In the genomic region with DNA sequence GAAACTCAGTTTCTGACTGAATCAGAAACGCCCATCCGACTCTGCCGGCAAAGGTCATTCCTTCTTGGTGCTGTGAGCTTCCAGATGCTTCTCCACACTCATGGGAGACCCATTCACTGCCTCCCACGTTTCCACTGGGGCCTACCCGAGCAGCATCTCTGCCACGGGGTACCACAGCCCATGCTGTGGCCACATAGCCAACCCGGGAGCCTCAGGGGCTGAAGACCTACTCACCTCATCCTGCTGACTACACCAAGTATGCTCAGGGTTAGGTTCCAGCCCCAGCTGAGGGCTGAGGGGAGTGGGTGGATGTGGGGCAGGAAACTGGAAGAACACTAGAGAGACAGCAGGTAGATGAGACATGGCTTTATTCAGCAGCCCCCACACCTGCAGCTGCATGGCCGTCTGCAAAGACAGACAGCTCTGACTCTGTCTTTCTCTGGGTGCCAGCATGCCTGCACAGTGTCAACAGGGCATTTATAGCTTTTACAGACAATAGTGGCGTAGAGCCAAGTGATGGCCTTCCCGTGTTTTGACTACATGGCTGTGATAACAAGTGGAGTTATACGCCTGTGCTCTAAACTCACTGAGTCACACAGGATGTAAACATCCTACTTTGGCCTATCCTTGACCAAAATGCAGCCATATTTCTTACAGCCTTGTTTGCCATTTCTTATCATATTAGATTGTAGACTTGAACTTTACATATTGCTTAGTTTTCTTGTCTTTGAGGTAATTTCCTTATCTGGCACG, we compare ENCODE assay signal across 1 cellular context.
TF ChIP-seq lines count a peak whose summit lies in the region.

No MANE protein-coding gene starts in this region.

TF ChIP-seq in K562, 482 proteins besides CTCF, POLR2A, EP300 and RAD21 (continues in another document):
- TF ChIP-seq ATF3 (IDR thresholded peaks at IDR 0.05) (peak; percentile 16; the same call in 1 of the 2 replicates), ATF3 (CRISPR knock-in tag; conservative IDR thresholded peaks at IDR 0.05) (no peak), TBL1XR1 (IDR thresholded peaks at IDR 0.05; ENCODE audit: low read length in 2 of 2) (peak in 1 of 2 experiments; percentile 78; a peak in 2 of 4 replicates), ZNF239 (CRISPR knock-in tag; IDR thresholded peaks at IDR 0.05) (peak; percentile 15; the same call in 1 of the 2 replicates), ZNF324 (CRISPR knock-in tag; IDR thresholded peaks at IDR 0.05) (no peak), ZNF134 (CRISPR knock-in tag; conservative IDR thresholded peaks at IDR 0.05) (no peak), CREB3 (tag; conservative IDR thresholded peaks at IDR 0.05; ENCODE audit: low read depth) (0 out of 2 replicates have a peak, but pooled peaks have one; percentile 17), RUNX1 (IDR thresholded peaks at IDR 0.05; ENCODE audit: low read depth) (no peak), YY1 (IDR thresholded peaks at IDR 0.05; ENCODE audit: borderline replicate concordance in 1 of 3, control insufficient read depth in 1 of 3, extremely low read depth in 1 of 3, insufficient read depth in 3 of 3, insufficient read length in 1 of 3, insufficient replicate concordance in 2 of 3, low read depth in 1 of 3, low read length in 2 of 3) (peak in 1 of 3 experiments; percentile 47), ARID1B (IDR thresholded peaks at IDR 0.05) (peak; percentile 58), TAF1 (IDR thresholded peaks at IDR 0.05; ENCODE audit: control insufficient read depth, extremely low read depth, insufficient read depth, low read length, severe bottlenecking) (no peak), CSDE1 (IDR thresholded peaks at IDR 0.05) (no peak), SMAD3 (CRISPR knock-in tag; conservative IDR thresholded peaks at IDR 0.05) (0 out of 2 replicates have a peak, but pooled peaks have one; percentile 27), DPF2 (IDR thresholded peaks at IDR 0.05) (peak; percentile 53; the same call in 1 of the 2 replicates), RBM34 (IDR thresholded peaks at IDR 0.05; ENCODE audit: borderline replicate concordance, insufficient read depth, low read length) (no peak), SMARCA4 (IDR thresholded peaks at IDR 0.05) (no peak; the same call in 1 of the 2 replicates), SMARCE1 (IDR thresholded peaks at IDR 0.05) (0 out of 2 replicates have a peak, but pooled peaks have one; percentile 39), SMAD4 (CRISPR knock-in tag; conservative IDR thresholded peaks at IDR 0.05) (peak; percentile 98), EGR1 (conservative IDR thresholded peaks at IDR 0.05) (0 out of 2 replicates have a peak, but pooled peaks have one; percentile 5), ZNF24 (IDR thresholded peaks at IDR 0.05) (0 out of 2 replicates have a peak, but pooled peaks have one; percentile 35), MEF2D (tag; conservative IDR thresholded peaks at IDR 0.05; ENCODE audit: low read depth) (peak; percentile 75; the same call in 1 of the 2 replicates), JUND (IDR thresholded peaks at IDR 0.05; ENCODE audit: borderline replicate concordance, low read depth, low read length) (no peak; the same call in 1 of the 2 replicates), JUND (tag; IDR thresholded peaks at IDR 0.05; ENCODE audit: borderline replicate concordance, low read depth, low read length) (peak; percentile 73; the same call in 2 of the 3 replicates), NELFE (IDR thresholded peaks at IDR 0.05; ENCODE audit: insufficient read depth, insufficient read length) (no peak), ZNF583 (CRISPR knock-in tag; IDR thresholded peaks at IDR 0.05) (peak; percentile 62; the same call in 1 of the 2 replicates), MEIS2 (IDR thresholded peaks at IDR 0.05; ENCODE audit: partially characterized antibody) (peak; percentile 32), BRCA1 (IDR thresholded peaks at IDR 0.05) (no peak), BRCA1 (CRISPR knock-in tag; IDR thresholded peaks at IDR 0.05) (no peak), ZC3H4 (CRISPR knock-in tag; IDR thresholded peaks at IDR 0.05; ENCODE audit: borderline replicate concordance) (no peak), KDM1A (IDR thresholded peaks at IDR 0.05) (peak; percentile 46 to 54; a peak in 3 of 4 replicates), HDAC3 (IDR thresholded peaks at IDR 0.05; ENCODE audit: borderline replicate concordance, partially characterized antibody) (peak; percentile 62), FOXK2 (conservative IDR thresholded peaks at IDR 0.05 in 1 of 2, IDR thresholded peaks at IDR 0.05 in 1 of 2; ENCODE audit: low read depth in 2 of 2) (peak; percentile 71 to 84), NFIC (IDR thresholded peaks at IDR 0.05) (peak; percentile 94), ZKSCAN8 (CRISPR knock-in tag; IDR thresholded peaks at IDR 0.05) (0 out of 2 replicates have a peak, but pooled peaks have one; percentile 20), EWSR1 (IDR thresholded peaks at IDR 0.05; ENCODE audit: borderline replicate concordance, low read depth, partially characterized antibody) (no peak), ZFP30 (CRISPR knock-in tag; IDR thresholded peaks at IDR 0.05; ENCODE audit: borderline replicate concordance) (no peak), TCF3 (CRISPR knock-in tag; IDR thresholded peaks at IDR 0.05) (no peak; the same call in 1 of the 2 replicates), POLR2AphosphoS5 (IDR thresholded peaks at IDR 0.05; ENCODE audit: control insufficient read depth, insufficient read depth, low read depth, low read length) (peak; percentile 16; the same call in 1 of the 2 replicates), KLF13 (tag; IDR thresholded peaks at IDR 0.05; ENCODE audit: borderline replicate concordance, low read depth) (no peak), ADNP (tag; IDR thresholded peaks at IDR 0.05) (no peak), MAFG (tag; conservative IDR thresholded peaks at IDR 0.05) (peak; percentile 15; the same call in 1 of the 2 replicates), FOSL1 (tag; conservative IDR thresholded peaks at IDR 0.05) (peak; percentile 50), LEF1 (IDR thresholded peaks at IDR 0.05) (0 out of 2 replicates have a peak, but pooled peaks have one; percentile 15), TRIM24 (IDR thresholded peaks at IDR 0.05) (peak in 1 of 2 experiments; percentile 55; a peak in 1 of 4 replicates), ZNF699 (CRISPR knock-in tag; IDR thresholded peaks at IDR 0.05; ENCODE audit: insufficient replicate concordance) (no peak), PTTG1 (tag; IDR thresholded peaks at IDR 0.05; ENCODE audit: low read depth) (peak; percentile 67; the same call in 1 of the 2 replicates), SOX6 (IDR thresholded peaks at IDR 0.05) (peak; percentile 79)
- TF ChIP-seq, protein P1, sequence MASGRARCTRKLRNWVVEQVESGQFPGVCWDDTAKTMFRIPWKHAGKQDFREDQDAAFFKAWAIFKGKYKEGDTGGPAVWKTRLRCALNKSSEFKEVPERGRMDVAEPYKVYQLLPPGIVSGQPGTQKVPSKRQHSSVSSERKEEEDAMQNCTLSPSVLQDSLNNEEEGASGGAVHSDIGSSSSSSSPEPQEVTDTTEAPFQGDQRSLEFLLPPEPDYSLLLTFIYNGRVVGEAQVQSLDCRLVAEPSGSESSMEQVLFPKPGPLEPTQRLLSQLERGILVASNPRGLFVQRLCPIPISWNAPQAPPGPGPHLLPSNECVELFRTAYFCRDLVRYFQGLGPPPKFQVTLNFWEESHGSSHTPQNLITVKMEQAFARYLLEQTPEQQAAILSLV (tag; IDR thresholded peaks at IDR 0.05), result peak; percentile 62
- TF ChIP-seq, protein P2, sequence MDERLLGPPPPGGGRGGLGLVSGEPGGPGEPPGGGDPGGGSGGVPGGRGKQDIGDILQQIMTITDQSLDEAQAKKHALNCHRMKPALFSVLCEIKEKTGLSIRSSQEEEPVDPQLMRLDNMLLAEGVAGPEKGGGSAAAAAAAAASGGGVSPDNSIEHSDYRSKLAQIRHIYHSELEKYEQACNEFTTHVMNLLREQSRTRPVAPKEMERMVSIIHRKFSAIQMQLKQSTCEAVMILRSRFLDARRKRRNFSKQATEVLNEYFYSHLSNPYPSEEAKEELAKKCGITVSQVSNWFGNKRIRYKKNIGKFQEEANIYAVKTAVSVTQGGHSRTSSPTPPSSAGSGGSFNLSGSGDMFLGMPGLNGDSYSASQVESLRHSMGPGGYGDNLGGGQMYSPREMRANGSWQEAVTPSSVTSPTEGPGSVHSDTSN (CRISPR knock-in tag; IDR thresholded peaks at IDR 0.05; ENCODE audit: low read depth), result no peak
- TF ChIP-seq, protein P2 (tag; conservative IDR thresholded peaks at IDR 0.05; ENCODE audit: low read depth), result no peak
- TF ChIP-seq, protein P3, sequence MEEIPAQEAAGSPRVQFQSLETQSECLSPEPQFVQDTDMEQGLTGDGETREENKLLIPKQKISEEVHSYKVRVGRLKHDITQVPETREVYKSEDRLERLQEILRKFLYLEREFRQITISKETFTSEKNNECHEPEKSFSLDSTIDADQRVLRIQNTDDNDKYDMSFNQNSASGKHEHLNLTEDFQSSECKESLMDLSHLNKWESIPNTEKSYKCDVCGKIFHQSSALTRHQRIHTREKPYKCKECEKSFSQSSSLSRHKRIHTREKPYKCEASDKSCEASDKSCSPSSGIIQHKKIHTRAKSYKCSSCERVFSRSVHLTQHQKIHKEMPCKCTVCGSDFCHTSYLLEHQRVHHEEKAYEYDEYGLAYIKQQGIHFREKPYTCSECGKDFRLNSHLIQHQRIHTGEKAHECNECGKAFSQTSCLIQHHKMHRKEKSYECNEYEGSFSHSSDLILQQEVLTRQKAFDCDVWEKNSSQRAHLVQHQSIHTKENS (CRISPR knock-in tag; IDR thresholded peaks at IDR 0.05), result no peak
- TF ChIP-seq, protein P4, sequence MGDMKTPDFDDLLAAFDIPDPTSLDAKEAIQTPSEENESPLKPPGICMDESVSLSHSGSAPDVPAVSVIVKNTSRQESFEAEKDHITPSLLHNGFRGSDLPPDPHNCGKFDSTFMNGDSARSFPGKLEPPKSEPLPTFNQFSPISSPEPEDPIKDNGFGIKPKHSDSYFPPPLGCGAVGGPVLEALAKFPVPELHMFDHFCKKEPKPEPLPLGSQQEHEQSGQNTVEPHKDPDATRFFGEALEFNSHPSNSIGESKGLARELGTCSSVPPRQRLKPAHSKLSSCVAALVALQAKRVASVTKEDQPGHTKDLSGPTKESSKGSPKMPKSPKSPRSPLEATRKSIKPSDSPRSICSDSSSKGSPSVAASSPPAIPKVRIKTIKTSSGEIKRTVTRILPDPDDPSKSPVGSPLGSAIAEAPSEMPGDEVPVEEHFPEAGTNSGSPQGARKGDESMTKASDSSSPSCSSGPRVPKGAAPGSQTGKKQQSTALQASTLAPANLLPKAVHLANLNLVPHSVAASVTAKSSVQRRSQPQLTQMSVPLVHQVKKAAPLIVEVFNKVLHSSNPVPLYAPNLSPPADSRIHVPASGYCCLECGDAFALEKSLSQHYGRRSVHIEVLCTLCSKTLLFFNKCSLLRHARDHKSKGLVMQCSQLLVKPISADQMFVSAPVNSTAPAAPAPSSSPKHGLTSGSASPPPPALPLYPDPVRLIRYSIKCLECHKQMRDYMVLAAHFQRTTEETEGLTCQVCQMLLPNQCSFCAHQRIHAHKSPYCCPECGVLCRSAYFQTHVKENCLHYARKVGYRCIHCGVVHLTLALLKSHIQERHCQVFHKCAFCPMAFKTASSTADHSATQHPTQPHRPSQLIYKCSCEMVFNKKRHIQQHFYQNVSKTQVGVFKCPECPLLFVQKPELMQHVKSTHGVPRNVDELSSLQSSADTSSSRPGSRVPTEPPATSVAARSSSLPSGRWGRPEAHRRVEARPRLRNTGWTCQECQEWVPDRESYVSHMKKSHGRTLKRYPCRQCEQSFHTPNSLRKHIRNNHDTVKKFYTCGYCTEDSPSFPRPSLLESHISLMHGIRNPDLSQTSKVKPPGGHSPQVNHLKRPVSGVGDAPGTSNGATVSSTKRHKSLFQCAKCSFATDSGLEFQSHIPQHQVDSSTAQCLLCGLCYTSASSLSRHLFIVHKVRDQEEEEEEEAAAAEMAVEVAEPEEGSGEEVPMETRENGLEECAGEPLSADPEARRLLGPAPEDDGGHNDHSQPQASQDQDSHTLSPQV (IDR thresholded peaks at IDR 0.05), result peak; percentile 97
- TF ChIP-seq, protein P5, sequence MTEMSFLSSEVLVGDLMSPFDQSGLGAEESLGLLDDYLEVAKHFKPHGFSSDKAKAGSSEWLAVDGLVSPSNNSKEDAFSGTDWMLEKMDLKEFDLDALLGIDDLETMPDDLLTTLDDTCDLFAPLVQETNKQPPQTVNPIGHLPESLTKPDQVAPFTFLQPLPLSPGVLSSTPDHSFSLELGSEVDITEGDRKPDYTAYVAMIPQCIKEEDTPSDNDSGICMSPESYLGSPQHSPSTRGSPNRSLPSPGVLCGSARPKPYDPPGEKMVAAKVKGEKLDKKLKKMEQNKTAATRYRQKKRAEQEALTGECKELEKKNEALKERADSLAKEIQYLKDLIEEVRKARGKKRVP (CRISPR knock-in tag; IDR thresholded peaks at IDR 0.05), result peak; percentile 57
- TF ChIP-seq, protein P6, sequence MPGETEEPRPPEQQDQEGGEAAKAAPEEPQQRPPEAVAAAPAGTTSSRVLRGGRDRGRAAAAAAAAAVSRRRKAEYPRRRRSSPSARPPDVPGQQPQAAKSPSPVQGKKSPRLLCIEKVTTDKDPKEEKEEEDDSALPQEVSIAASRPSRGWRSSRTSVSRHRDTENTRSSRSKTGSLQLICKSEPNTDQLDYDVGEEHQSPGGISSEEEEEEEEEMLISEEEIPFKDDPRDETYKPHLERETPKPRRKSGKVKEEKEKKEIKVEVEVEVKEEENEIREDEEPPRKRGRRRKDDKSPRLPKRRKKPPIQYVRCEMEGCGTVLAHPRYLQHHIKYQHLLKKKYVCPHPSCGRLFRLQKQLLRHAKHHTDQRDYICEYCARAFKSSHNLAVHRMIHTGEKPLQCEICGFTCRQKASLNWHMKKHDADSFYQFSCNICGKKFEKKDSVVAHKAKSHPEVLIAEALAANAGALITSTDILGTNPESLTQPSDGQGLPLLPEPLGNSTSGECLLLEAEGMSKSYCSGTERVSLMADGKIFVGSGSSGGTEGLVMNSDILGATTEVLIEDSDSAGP (CRISPR knock-in tag; IDR thresholded peaks at IDR 0.05), result no peak
